8 cellular contexts compared by ENCODE assay signal in the genomic region with DNA sequence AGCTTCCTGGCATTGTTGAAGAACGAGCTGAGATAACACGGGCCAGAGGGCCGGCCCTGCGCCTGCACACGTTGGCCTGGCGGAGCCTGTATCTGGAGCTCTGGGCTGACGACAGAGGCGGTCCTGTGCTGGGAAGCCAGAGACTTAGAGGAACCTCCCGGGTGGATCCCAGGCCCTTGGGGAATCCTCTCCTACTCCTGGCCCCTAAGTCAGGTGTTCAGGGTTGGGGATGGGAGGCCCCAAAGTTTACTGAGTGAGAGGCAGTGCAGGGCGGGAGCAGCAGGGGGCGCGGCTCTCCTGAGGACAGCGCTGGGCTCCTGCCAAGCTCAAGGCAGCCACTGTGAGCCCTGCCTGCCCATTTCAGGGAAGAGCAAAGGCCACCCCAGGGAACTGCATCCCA. TPM values are rescaled to one million over a fixed set of nuclear protein-coding genes. Genes with fewer than 3 reads are reported as not detected.
A peak's percentile ranks its signal among the peaks of the same experiment; 100 is the strongest.
DNase-seq lines count a peak whose midpoint lies in the region; ATAC-seq and TF ChIP-seq lines count a peak whose summit lies in the region.

No MANE protein-coding gene starts in this region.

- no peak overlapping the region for H3K27ac ChIP-seq in SJSA1

- no peaks in the 10 kb centered on the region for H3K9me3 Mint-ChIP-seq in nephron progenitor cell

- peak; percentile 68 for ATAC-seq in HG02852 (IDR thresholded peaks at IDR 0.05; ENCODE audit: unreplicated experiment)
- no peak for ATAC-seq in HG02970 (IDR thresholded peaks at IDR 0.05; ENCODE audit: low FRiP score, unreplicated experiment)
- no peak for ATAC-seq in HG03354 (IDR thresholded peaks at IDR 0.05; ENCODE audit: poor library complexity, severe bottlenecking, unreplicated experiment)

- no peaks in the 10 kb centered on the region for H3K4me1 ChIP-seq in SJSA1 (replicated peaks)

- no peak overlapping the region for H3K27ac Mint-ChIP-seq in nephron progenitor cell

- H3K36me3 Mint-ChIP-seq in nephron progenitor cell (ENCODE audit: low read depth): no peaks in the 10 kb centered on the region

- no peaks in the 10 kb centered on the region for H3K36me3 ChIP-seq in SJSA1

- TF ChIP-seq CTCF in epithelial cell of esophagus (IDR thresholded peaks at IDR 0.05; ENCODE audit: insufficient read depth, low read depth, low read length, missing control alignments) (peak; percentile 76), nephron progenitor cell (IDR thresholded peaks at IDR 0.05) (peak; percentile 60)

- H3K9me3 ChIP-seq in SJSA1 (replicated peaks): no peaks in the 10 kb centered on the region

- peaks cover 5% of the 10 kb centered on the region; the same call in 1 of the 2 replicates for H3K27me3 ChIP-seq in SJSA1 (replicated peaks)

- peaks cover 63% of the 10 kb centered on the region for H3K4me1 Mint-ChIP-seq in nephron progenitor cell

- H3K4me3 ChIP-seq in SJSA1 (no peak overlapping the region), epithelial cell of esophagus (ENCODE audit: low read length) (no peak overlapping the region)

- H3K27me3 Mint-ChIP-seq in nephron progenitor cell (ENCODE audit: low read depth, poor library complexity): peaks cover 24% of the 10 kb centered on the region

- peak; percentile 91 for DNase-seq in GM03348 (ENCODE audit: low spot score)
- peak; percentile 34 to 54 for DNase-seq in SJSA1 (ENCODE audit: low read depth in 1 of 2, low spot score in 2 of 2)
- DNase-seq in epithelial cell of esophagus (ENCODE audit: low read depth): peak; percentile 75
- DNase-seq in nephron progenitor cell: peak; percentile 66
- no peak for DNase-seq in NCI-H2081 treated with DMSO at 0.1 percent for 48 hours (lab: John Stamatoyannopoulos, UW)

- H3K4me3 Mint-ChIP-seq in nephron progenitor cell: no peak overlapping the region

RNA-seq across cellular contexts. Expression of gene HTRA3, which starts 2.5 kb away (rescaled TPM):
- 0.03 TPM in 1 of 2 replicates, not detected in the other for total RNA-seq in SJSA1 (2014; rRNA removed; shearing (Covaris generic))
